Comparison of ENCODE assay signal across 24 cellular contexts in genomic region chr1:159970932-159971342, GRCh38. TPM values are rescaled to one million over a fixed set of nuclear protein-coding genes. Genes with fewer than 3 reads are reported as not detected.
DNase-seq lines count a peak whose midpoint lies in the region; ATAC-seq and TF ChIP-seq lines count a peak whose summit lies in the region.
"Had no signal": no experiment of that assay in that cellular context is flagged by ENCODE, and none has a peak within 500 bp of the region (broad histone marks: within the 10 kb centered on the region; RNA-seq: fewer than 3 reads in every experiment).

No MANE protein-coding gene starts in this region.

- POLR2A ChIA-PET in HEK293T (lab: Yijun Ruan, JAX) = interaction anchor here (0.9 kb wide), 1 partner anchor 19 kb away, joined by 4 read pairs; no protein-coding TSS in a partner anchor

- 74% methylated on average over 9 of the region's 9 CpGs for WGBS in esophagus muscularis mucosa

- no peak for TF ChIP-seq CTCF in endothelial cell (IDR thresholded peaks at IDR 0.05; ENCODE audit: unreplicated experiment)
- TF ChIP-seq CTCF in nephron progenitor cell (IDR thresholded peaks at IDR 0.05) = no peak
- no peak for TF ChIP-seq CTCF in esophagus muscularis mucosa (IDR thresholded peaks at IDR 0.05)

- TF ChIP-seq POLR2A in esophagus muscularis mucosa (IDR thresholded peaks at IDR 0.05; ENCODE audit: low read depth) = no peak

- H3K4me3 Mint-ChIP-seq in endothelial cell (ENCODE audit: unreplicated experiment) (no peak overlapping the region), nephron progenitor cell (no peak overlapping the region)
- H3K4me3 Mint-ChIP-seq: activated CD8-positive, alpha-beta T cell treated with anti-CD3 and anti-CD28 coated beads for 36 hours; activated T-cell treated with anti-CD3 and anti-CD28 coated beads, Interleukin-2, amount 50 U/mL, for 4 hours; CD8-positive, alpha-beta T cell; naive B cell had no signal

- DNase-seq in COLO829 (ENCODE audit: low spot score) (peak; percentile 95), HEK293T (ENCODE audit: extremely low spot score) (no peak), endothelial cell (ENCODE audit: low spot score) (no peak), nephron progenitor cell (peak; percentile 27), NK-92 (lab: John Stamatoyannopoulos, UW; ENCODE audit: unreplicated experiment) (no peak), esophagus muscularis mucosa (ENCODE audit: extremely low spot score) (no peak)
- no peak for DNase-seq in stimulated activated naive CD8-positive, alpha-beta T cell treated with anti-CD3 and anti-CD28 coated beads, Interleukin-15, Interleukin-2, amounts not matched to agents 100 U/mL and 50 U/mL, for 24 hours
- DNase-seq: activated CD8-positive, alpha-beta T cell treated with anti-CD3 and anti-CD28 coated beads for 36 hours; activated naive CD4-positive, alpha-beta T cell treated with anti-CD3 and anti-CD28 coated beads, Interleukin-2, amount 50 U/mL, for 16 hours; activated T-cell treated with anti-CD3 and anti-CD28 coated beads, Interleukin-2, amount 50 U/mL, for 4 hours; effector memory CD4-positive, alpha-beta T cell; KG1; mammary epithelial cell; naive B cell; NCI-H2029; NCI-H524 treated with DMSO at 0.1 percent for 48 hours; posterior cingulate gyrus; SHP77; stimulated activated CD4-positive, alpha-beta T cell treated with anti-CD3 and anti-CD28 coated beads, Interleukin-4, amount 100 ng/mL, for 24 hours; T-helper 1 cell had no signal

- peaks cover 4% of the 10 kb centered on the region for H3K27me3 Mint-ChIP-seq in endothelial cell (ENCODE audit: unreplicated experiment)
- peaks cover 24% of the 10 kb centered on the region for H3K27me3 Mint-ChIP-seq in nephron progenitor cell (ENCODE audit: low read depth, poor library complexity)

- H3K27ac Mint-ChIP-seq in endothelial cell (ENCODE audit: unreplicated experiment) = peak overlapping the region; percentile 46
- no peak overlapping the region for H3K27ac Mint-ChIP-seq in nephron progenitor cell
- H3K27ac Mint-ChIP-seq: activated CD8-positive, alpha-beta T cell treated with anti-CD3 and anti-CD28 coated beads for 36 hours; CD8-positive, alpha-beta T cell; naive B cell had no signal

- H3K4me1 ChIP-seq in esophagus muscularis mucosa = no peaks in the 10 kb centered on the region

- intact Hi-C loops in esophagus muscularis mucosa (cut with DNase I) = no loop called here

- H3K36me3 Mint-ChIP-seq in endothelial cell (ENCODE audit: low read depth, unreplicated experiment) (no peaks in the 10 kb centered on the region), nephron progenitor cell (ENCODE audit: low read depth) (no peaks in the 10 kb centered on the region)
- H3K36me3 Mint-ChIP-seq: CD8-positive, alpha-beta T cell; naive B cell had no signal

- no peak for ATAC-seq in stimulated activated naive CD8-positive, alpha-beta T cell treated with anti-CD3 and anti-CD28 coated beads, Interleukin-15, Interleukin-2, amounts not matched to agents 100 U/mL and 50 U/mL, for 24 hours
- ATAC-seq: activated CD8-positive, alpha-beta T cell treated with anti-CD3 and anti-CD28 coated beads for 36 hours; activated T-cell treated with anti-CD3 and anti-CD28 coated beads, Interleukin-2, amount 50 U/mL, for 4 hours; CD8-positive, alpha-beta T cell had no signal

- no peak overlapping the region for H3K4me3 ChIP-seq in esophagus muscularis mucosa
- H3K4me3 ChIP-seq: skin epidermis had no signal

- H3K27ac ChIP-seq in esophagus muscularis mucosa (replicated peaks in 1 of 4) = no peak overlapping the region
- H3K27ac ChIP-seq: skin epidermis had no signal

- H3K36me3 ChIP-seq in esophagus muscularis mucosa = no peaks in the 10 kb centered on the region

- TF ChIP-seq EP300 in esophagus muscularis mucosa (IDR thresholded peaks at IDR 0.05) = no peak

- H3K4me1 Mint-ChIP-seq in endothelial cell (ENCODE audit: unreplicated experiment) (peaks cover 4% of the 10 kb centered on the region), nephron progenitor cell (peaks cover 22% of the 10 kb centered on the region)
- H3K4me1 Mint-ChIP-seq: naive B cell had no signal

- H3K9me3 Mint-ChIP-seq in endothelial cell (ENCODE audit: unreplicated experiment) (no peaks in the 10 kb centered on the region), nephron progenitor cell (no peaks in the 10 kb centered on the region)
- H3K9me3 Mint-ChIP-seq: activated CD8-positive, alpha-beta T cell treated with anti-CD3 and anti-CD28 coated beads for 36 hours; activated T-cell treated with anti-CD3 and anti-CD28 coated beads, Interleukin-2, amount 50 U/mL, for 4 hours; CD8-positive, alpha-beta T cell; naive B cell had no signal

- CTCF ChIA-PET in HEK293T (lab: Yijun Ruan, JAX) = no interaction called here

- H3K27me3 ChIP-seq in esophagus muscularis mucosa = peaks cover 0 to 12% (median 0%) of the 10 kb centered on the region in 4 donors

- H3K9me3 ChIP-seq in esophagus muscularis mucosa = no peaks in the 10 kb centered on the region

TF ChIP-seq in HEK293T, 16 proteins besides CTCF, POLR2A, EP300 and RAD21:
- TF ChIP-seq TARDBP (IDR thresholded peaks at IDR 0.05) (no peak), FOXA1 (IDR thresholded peaks at IDR 0.05) (no peak), BHLHE40 (IDR thresholded peaks at IDR 0.05; ENCODE audit: borderline replicate concordance) (no peak), CTBP1 (IDR thresholded peaks at IDR 0.05; ENCODE audit: borderline replicate concordance) (no peak), ZNF384 (IDR thresholded peaks at IDR 0.05) (no peak), L3MBTL2 (conservative IDR thresholded peaks at IDR 0.05) (no peak)
- TF ChIP-seq, protein P1, sequence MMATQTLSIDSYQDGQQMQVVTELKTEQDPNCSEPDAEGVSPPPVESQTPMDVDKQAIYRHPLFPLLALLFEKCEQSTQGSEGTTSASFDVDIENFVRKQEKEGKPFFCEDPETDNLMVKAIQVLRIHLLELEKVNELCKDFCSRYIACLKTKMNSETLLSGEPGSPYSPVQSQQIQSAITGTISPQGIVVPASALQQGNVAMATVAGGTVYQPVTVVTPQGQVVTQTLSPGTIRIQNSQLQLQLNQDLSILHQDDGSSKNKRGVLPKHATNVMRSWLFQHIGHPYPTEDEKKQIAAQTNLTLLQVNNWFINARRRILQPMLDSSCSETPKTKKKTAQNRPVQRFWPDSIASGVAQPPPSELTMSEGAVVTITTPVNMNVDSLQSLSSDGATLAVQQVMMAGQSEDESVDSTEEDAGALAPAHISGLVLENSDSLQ (IDR thresholded peaks at IDR 0.05) = 0 out of 2 replicates have a peak, but pooled peaks have one; percentile 32

RNA-seq across cellular contexts. Expression of gene SLAMF9, which starts 16.9 kb away (rescaled TPM):
- total RNA-seq in endothelial cell (ENCODE audit: unreplicated experiment) (not detected), esophagus muscularis mucosa (not detected)
- total RNA-seq: activated CD8-positive, alpha-beta T cell treated with anti-CD3 and anti-CD28 coated beads for 36 hours; activated T-cell treated with anti-CD3 and anti-CD28 coated beads, Interleukin-2, amount 50 U/mL, for 4 hours; CD8-positive, alpha-beta T cell; cerebellum; fibroblast of lung; mammary epithelial cell had no signal

RNA-seq across cellular contexts. Expression of gene IGSF9, which starts 25.5 kb away (rescaled TPM):
- total RNA-seq in endothelial cell (ENCODE audit: unreplicated experiment) (2.2 TPM), esophagus muscularis mucosa (under 1 TPM in 2 of 4 donors, not detected in 2; 0.17 to 0.23 TPM)
- total RNA-seq: CD8-positive, alpha-beta T cell had no signal

RNA-seq across cellular contexts. Expression of gene TAGLN2, which starts 45.6 kb away (rescaled TPM):
- 95.2 TPM for total RNA-seq in endothelial cell (ENCODE audit: unreplicated experiment)
- 100 to 1,000 TPM; 125 to 276 (median 228) TPM for total RNA-seq in esophagus muscularis mucosa

Comparison
In these comparisons a context has a peak if more than half of its experiments do, and no peak if none do; other contexts are left out.
1. DNase-seq: peak in COLO829 (single experiment) and nephron progenitor cell (single experiment); none in HEK293T (single experiment), endothelial cell (single experiment), stimulated activated naive CD8-positive, alpha-beta T cell treated with anti-CD3 and anti-CD28 coated beads, Interleukin-15, Interleukin-2, amounts not matched to agents 100 U/mL and 50 U/mL, for 24 hours (single experiment), NK-92 (single experiment) and esophagus muscularis mucosa (single experiment).